ENCODE assay signal across 19 cellular contexts in genomic region chr20:42152570-42152969, GRCh38.
DNase-seq lines count a peak whose midpoint lies in the region; ATAC-seq and TF ChIP-seq lines count a peak whose summit lies in the region.
"Had no signal": no experiment of that assay in that cellular context is flagged by ENCODE, and none has a peak within 500 bp of the region (broad histone marks: within the 10 kb centered on the region; RNA-seq: fewer than 3 reads in every experiment).

No MANE protein-coding gene starts in this region.

- H3K9me3 ChIP-seq in testis = no peaks in the 10 kb centered on the region
- H3K9me3 ChIP-seq in WERI-Rb-1 (ENCODE audit: severe bottlenecking) = no peaks in the 10 kb centered on the region
- H3K9me3 ChIP-seq in mucosa of descending colon = no peaks in the 10 kb centered on the region
- H3K9me3 ChIP-seq: BLaER1, Caco-2 had no signal

- no peaks in the 10 kb centered on the region for H3K27me3 ChIP-seq in testis
- no peaks in the 10 kb centered on the region for H3K27me3 ChIP-seq in WERI-Rb-1 (ENCODE audit: insufficient read depth, low read depth, severe bottlenecking)
- H3K27me3 ChIP-seq: BLaER1 had no signal

- 52 to 61% methylated on average over 6 of the region's 6 CpGs for WGBS in testis, 2 donors

- no peak for TF ChIP-seq CTCF in testis (IDR thresholded peaks at IDR 0.05)
- no peak for TF ChIP-seq CTCF in WERI-Rb-1 (IDR thresholded peaks at IDR 0.05; ENCODE audit: low read depth, low read length)
- TF ChIP-seq CTCF in mucosa of descending colon (IDR thresholded peaks at IDR 0.05) = no peak

- ATAC-seq in HG03378 (IDR thresholded peaks at IDR 0.05; ENCODE audit: unreplicated experiment) = no peak
- ATAC-seq in mucosa of descending colon = no peak
- ATAC-seq: CD8-positive, alpha-beta T cell; GM12878 had no signal

- no peak overlapping the region for H3K4me3 ChIP-seq in testis
- H3K4me3 ChIP-seq in WERI-Rb-1 (ENCODE audit: low read depth, low read length) = no peak overlapping the region
- no peak overlapping the region for H3K4me3 ChIP-seq in mucosa of descending colon
- H3K4me3 ChIP-seq: BLaER1, GM12878, GM23248 had no signal

- H3K4me1 ChIP-seq in testis = peaks cover 4% of the 10 kb centered on the region
- no peaks in the 10 kb centered on the region for H3K4me1 ChIP-seq in mucosa of descending colon (ENCODE audit: low read depth)
- H3K4me1 ChIP-seq: BLaER1, Caco-2 had no signal

- TF ChIP-seq POLR2A in testis (IDR thresholded peaks at IDR 0.05) = no peak

- H3K36me3 ChIP-seq in testis (ENCODE audit: low read depth, missing control alignments) (no peaks in the 10 kb centered on the region), WERI-Rb-1 (no peaks in the 10 kb centered on the region), mucosa of descending colon (ENCODE audit: low read depth) (no peaks in the 10 kb centered on the region)
- H3K36me3 ChIP-seq: BLaER1 had no signal

- in situ Hi-C loops in G401 (cut with HindIII; ENCODE audit: low sequenced_read_pairs) = no loop called here

- H3K27ac ChIP-seq in testis (no peak overlapping the region), WERI-Rb-1 (no peak overlapping the region)
- H3K27ac ChIP-seq: BLaER1, C4-2B, GM23248 had no signal

- peak; percentile 1 for DNase-seq in G401 (ENCODE audit: low spot score)
- peak; percentile 31 for DNase-seq in RPMI8226
- DNase-seq in islet precursor cell = peak; percentile 13
- DNase-seq in testis = peak; percentile 15
- no peak for DNase-seq in WERI-Rb-1
- DNase-seq in mucosa of descending colon = no peak
- DNase-seq: Caco-2; CD4-positive, CD25-positive, alpha-beta regulatory T cell; CD8-positive, alpha-beta T cell; DMS153; DND-41; GDM1; GM23248; H7; HCEC 1CT had no signal

- intact Hi-C loops in testis (cut with DNase I; ENCODE audit: low total_unique reads) = no loop called here
- intact Hi-C loops in mucosa of descending colon (cut with DNase I, micrococcal nuclease) = no loop called here

Comparison
In these comparisons a context has a peak if more than half of its experiments do, and no peak if none do; other contexts are left out.
1. DNase-seq: peak in G401 (single experiment), RPMI8226 (single experiment), islet precursor cell (single experiment) and testis (single experiment); none in WERI-Rb-1 (single experiment) and mucosa of descending colon (0 of 3).